In the genomic region with DNA sequence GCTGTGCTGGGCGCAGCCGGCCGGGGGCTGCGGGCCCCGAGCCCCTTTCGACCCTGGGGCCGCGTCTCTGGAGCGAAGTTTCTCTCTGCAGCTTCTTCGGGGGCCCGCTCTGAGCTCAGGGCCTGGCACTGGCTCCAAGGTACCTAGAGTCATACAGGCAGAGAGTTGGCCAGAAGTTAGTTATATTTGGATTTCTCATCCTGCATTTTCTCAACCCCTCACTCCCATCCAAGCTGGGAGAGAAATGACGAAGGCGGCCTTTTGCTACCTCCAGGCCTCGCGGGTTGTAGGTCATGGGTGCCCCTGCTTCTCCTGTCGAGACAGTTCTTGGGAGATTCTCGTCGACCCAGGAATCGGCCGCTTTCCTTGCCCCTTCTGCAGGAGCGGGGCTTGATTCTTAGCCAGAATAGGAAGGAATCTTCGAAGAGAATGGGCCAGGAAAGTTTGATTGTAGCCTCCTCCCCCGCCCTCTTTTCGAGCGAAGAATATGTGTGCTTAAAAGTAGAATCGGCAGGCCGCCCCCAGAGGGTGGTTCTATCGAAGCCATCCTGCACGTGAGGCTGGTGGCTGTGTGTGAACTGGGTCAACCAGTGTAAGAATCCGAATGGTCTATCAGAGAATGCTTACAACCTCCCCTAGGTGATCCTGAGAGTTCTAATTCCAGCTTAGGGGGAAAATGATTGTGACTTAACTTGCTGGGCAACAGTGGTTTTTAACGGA, we compare ENCODE assay signal across 7 cellular contexts. TPM values are rescaled to one million over a fixed set of nuclear protein-coding genes. Genes with fewer than 3 reads are reported as not detected.
DNase-seq lines count a peak whose midpoint lies in the region; ATAC-seq and TF ChIP-seq lines count a peak whose summit lies in the region.

No MANE protein-coding gene starts in this region.

- no peaks in the 10 kb centered on the region for H3K9me3 ChIP-seq in ectodermal cell (ENCODE audit: control insufficient read depth, low read length)
- H3K9me3 ChIP-seq in uterus: no peaks in the 10 kb centered on the region

- H3K36me3 ChIP-seq in ectodermal cell (ENCODE audit: control insufficient read depth, insufficient read depth, low read length): no peaks in the 10 kb centered on the region
- H3K36me3 ChIP-seq in uterus: no peaks in the 10 kb centered on the region

- H3K4me3 ChIP-seq in HFF-Myc (replicated peaks; ENCODE audit: low read depth, low read length) (peak overlapping the region; percentile 69), WI38 (ENCODE audit: low read depth, low read length) (peak overlapping the region; percentile 88), ectodermal cell (ENCODE audit: insufficient read depth, low read depth, low read length) (peak overlapping the region; percentile 83), uterus (peak overlapping the region; percentile 81 to 96)

- H3K27me3 Mint-ChIP-seq in naive thymus-derived CD8-positive, alpha-beta T cell: no peaks in the 10 kb centered on the region

- peak overlapping the region in 9 of 10 donors; percentile 70 to 90 (median 80) for H3K27ac Mint-ChIP-seq in naive thymus-derived CD8-positive, alpha-beta T cell

- DNase-seq in HFF-Myc (ENCODE audit: extremely low read depth, low read depth) (no peak), uterus (no peak), NCI-H2029 treated with DMSO at 0.1 percent for 48 hours (lab: John Stamatoyannopoulos, UW) (no peak)
- DNase-seq in naive thymus-derived CD8-positive, alpha-beta T cell: peak in 7 of 10 donors; percentile 11 to 33 (median 15)

- H3K4me3 Mint-ChIP-seq in naive thymus-derived CD8-positive, alpha-beta T cell: peak overlapping the region; percentile 85 to 91 (median 89)

- WGBS in ectodermal cell, 2 experiments: 0 to 1% methylated on average over 31 of the region's 31 CpGs

- H3K27me3 ChIP-seq in ectodermal cell (ENCODE audit: control insufficient read depth, insufficient read depth, low read length, poor library complexity, severe bottlenecking): no peaks in the 10 kb centered on the region
- no peaks in the 10 kb centered on the region for H3K27me3 ChIP-seq in uterus

- peaks cover 26 to 70% (median 47%) of the 10 kb centered on the region in 4 donors for H3K4me1 Mint-ChIP-seq in naive thymus-derived CD8-positive, alpha-beta T cell

- H3K27ac ChIP-seq in ectodermal cell (ENCODE audit: insufficient read depth, low read depth, low read length, poor library complexity, severe bottlenecking): no peak overlapping the region
- peak overlapping the region; percentile 91 to 95 for H3K27ac ChIP-seq in uterus

- POLR2A ChIA-PET in naive thymus-derived CD8-positive, alpha-beta T cell (lab: Charles Lee): interaction anchor here (1.0 to 2.0 kb wide), 4 partner anchors 11 to 487 kb away, joined by 4 to 11 read pairs (median 6); partner anchors contain the start of genes POP5, RPLP0 and UNC119B

- peaks cover 25% of the 10 kb centered on the region for H3K4me1 ChIP-seq in ectodermal cell (ENCODE audit: control insufficient read depth, insufficient read depth, low read length)
- H3K4me1 ChIP-seq in uterus: peaks cover 0 to 9% of the 10 kb centered on the region in 2 donors

- TF ChIP-seq CTCF in HFF-Myc (IDR thresholded peaks at IDR 0.05; ENCODE audit: low read depth, low read length, missing control alignments): no peak
- TF ChIP-seq CTCF in WI38 (IDR thresholded peaks at IDR 0.05; ENCODE audit: low read depth, low read length): no peak
- TF ChIP-seq CTCF in uterus (IDR thresholded peaks at IDR 0.05): no peak

- intact Hi-C loops in uterus (cut with DNase I; ENCODE audit: low total_unique reads): no loop called here

- H3K9me3 Mint-ChIP-seq in naive thymus-derived CD8-positive, alpha-beta T cell: no peaks in the 10 kb centered on the region

- no peak for ATAC-seq in naive thymus-derived CD8-positive, alpha-beta T cell
- no peak for ATAC-seq in HG02571 (IDR thresholded peaks at IDR 0.05; ENCODE audit: unreplicated experiment)

- TF ChIP-seq POLR2A in uterus (IDR thresholded peaks at IDR 0.05): no peak

- H3K36me3 Mint-ChIP-seq in naive thymus-derived CD8-positive, alpha-beta T cell: peaks cover 0 to 4% (median 0%) of the 10 kb centered on the region in 3 donors

RNA-seq across cellular contexts. Expression of gene MLEC, which starts 0.8 kb away (rescaled TPM):
- polyA plus RNA-seq in ectodermal cell (2013, experiment 1 of 4): 103 TPM
- polyA plus RNA-seq in ectodermal cell (2013, experiment 2 of 4): 130 TPM
- 71.6 TPM for polyA plus RNA-seq in ectodermal cell (2013, experiment 3 of 4)
- 77.3 TPM for polyA plus RNA-seq in ectodermal cell (2013, experiment 4 of 4)
- 10 to 100 TPM; 40.7 to 44.6 TPM for total RNA-seq in naive thymus-derived CD8-positive, alpha-beta T cell
- polyA plus RNA-seq in naive thymus-derived CD8-positive, alpha-beta T cell: 10 to 100 TPM; 32.7 to 41.2 (median 36.0) TPM
- 100 to 1,000 TPM in 1 of 4 donors, 10 to 100 TPM in 3; 15.6 to 108 (median 53.5) TPM for total RNA-seq in uterus

RNA-seq across cellular contexts. Expression of gene UNC119B, which starts 22.5 kb away (rescaled TPM):
- polyA plus RNA-seq in ectodermal cell (2013, experiment 1 of 4): 81.4 TPM
- 87.8 TPM for polyA plus RNA-seq in ectodermal cell (2013, experiment 2 of 4)
- polyA plus RNA-seq in ectodermal cell (2013, experiment 3 of 4): 60.1 TPM
- polyA plus RNA-seq in ectodermal cell (2013, experiment 4 of 4): 69.7 TPM
- total RNA-seq in naive thymus-derived CD8-positive, alpha-beta T cell: 10 to 100 TPM; 23.3 to 24.2 TPM
- polyA plus RNA-seq in naive thymus-derived CD8-positive, alpha-beta T cell: 10 to 100 TPM in 1 of 3 donors, 1 to 10 TPM in 2; 9.6 to 11.5 (median 9.7) TPM
- 10 to 100 TPM; 13.8 to 44.8 (median 32.1) TPM for total RNA-seq in uterus

RNA-seq across cellular contexts. Expression of gene ACADS, which starts 37.9 kb away (rescaled TPM):
- 3.4 TPM for polyA plus RNA-seq in ectodermal cell (2013, experiment 1 of 4)
- polyA plus RNA-seq in ectodermal cell (2013, experiment 2 of 4): 4.4 TPM
- 5.4 TPM for polyA plus RNA-seq in ectodermal cell (2013, experiment 3 of 4)
- 5.0 TPM for polyA plus RNA-seq in ectodermal cell (2013, experiment 4 of 4)
- 10 to 100 TPM; 14.7 to 15.6 TPM for total RNA-seq in naive thymus-derived CD8-positive, alpha-beta T cell
- polyA plus RNA-seq in naive thymus-derived CD8-positive, alpha-beta T cell: 10 to 100 TPM; 17.7 to 25.7 (median 22.7) TPM
- 10 to 100 TPM in 3 of 4 donors, 1 to 10 TPM in 1; 1.2 to 46.1 (median 13.9) TPM for total RNA-seq in uterus

RNA-seq across cellular contexts. Expression of gene CABP1, which starts 47.3 kb away (rescaled TPM):
- 2.3 TPM for polyA plus RNA-seq in ectodermal cell (2013, experiment 1 of 4)
- polyA plus RNA-seq in ectodermal cell (2013, experiment 2 of 4): 1.5 TPM
- polyA plus RNA-seq in ectodermal cell (2013, experiment 3 of 4): 1.5 TPM
- polyA plus RNA-seq in ectodermal cell (2013, experiment 4 of 4): 1.9 TPM
- under 1 TPM in 1 of 2 experiments, not detected in 1; 0.34 TPM for total RNA-seq in naive thymus-derived CD8-positive, alpha-beta T cell
- not detected for polyA plus RNA-seq in naive thymus-derived CD8-positive, alpha-beta T cell
- 1 to 10 TPM in 2 of 4 donors, under 1 TPM in 1, not detected in 1; 0.51 to 6.4 (median 2.1) TPM for total RNA-seq in uterus

Comparison
In these comparisons a context has a peak if more than half of its experiments do, and no peak if none do; other contexts are left out.
1. DNase-seq: peak in naive thymus-derived CD8-positive, alpha-beta T cell (7 of 10); none in HFF-Myc (single experiment), uterus (0 of 2) and NCI-H2029 treated with DMSO at 0.1 percent for 48 hours (single experiment).
2. Peak in every context shown above with its lines, with median percentiles within 50 percentile points of each other: H3K4me3 ChIP-seq.